ENCODE assay signal across 1 cellular context in genomic region chr7:121298831-121299239, GRCh38.
A peak's percentile ranks its signal among the peaks of the same experiment; 100 is the strongest.
TF ChIP-seq lines count a peak whose summit lies in the region.

No MANE protein-coding gene starts in this region.

TF ChIP-seq in HEK293, 187 proteins besides CTCF, POLR2A, EP300 and RAD21 (continued from another document and continues in another):
- TF ChIP-seq BCL11B (tag by site-specific recombination; IDR thresholded peaks at IDR 0.05; ENCODE audit: low read depth) (peak; percentile 93), ZNF202 (tag by site-specific recombination; IDR thresholded peaks at IDR 0.05; ENCODE audit: borderline replicate concordance) (no peak), ZNF664 (tag by site-specific recombination; IDR thresholded peaks at IDR 0.05) (no peak), ZNF558 (tag by site-specific recombination; IDR thresholded peaks at IDR 0.05) (no peak), ELK4 (IDR thresholded peaks at IDR 0.05; ENCODE audit: borderline replicate concordance, low read depth, low read length) (no peak), ZNF560 (tag by site-specific recombination; IDR thresholded peaks at IDR 0.05; ENCODE audit: borderline replicate concordance) (no peak), KLF16 (tag by site-specific recombination; IDR thresholded peaks at IDR 0.05) (no peak), ZFP69B (tag by site-specific recombination; IDR thresholded peaks at IDR 0.05) (no peak), ZBTB49 (tag by site-specific recombination; IDR thresholded peaks at IDR 0.05; ENCODE audit: low read depth) (no peak), GLIS2 (tag by site-specific recombination; IDR thresholded peaks at IDR 0.05) (no peak), TRIM28 (IDR thresholded peaks at IDR 0.05; ENCODE audit: borderline replicate concordance, low read length) (no peak), PRDM10 (tag by site-specific recombination; IDR thresholded peaks at IDR 0.05) (0 out of 2 replicates have a peak, but pooled peaks have one; percentile 12), ZNF768 (tag by site-specific recombination; IDR thresholded peaks at IDR 0.05) (no peak), ZNF423 (tag by site-specific recombination; IDR thresholded peaks at IDR 0.05) (0 out of 2 replicates have a peak, but pooled peaks have one; percentile 49), PRDM6 (tag by site-specific recombination; IDR thresholded peaks at IDR 0.05) (peak; percentile 97), ZNF837 (tag by site-specific recombination; IDR thresholded peaks at IDR 0.05) (no peak), ZNF280D (tag by site-specific recombination; IDR thresholded peaks at IDR 0.05) (no peak), SP2 (tag by site-specific recombination; IDR thresholded peaks at IDR 0.05) (no peak), ZNF211 (tag by site-specific recombination; IDR thresholded peaks at IDR 0.05; ENCODE audit: low read depth) (no peak), ZNF529 (tag by site-specific recombination; IDR thresholded peaks at IDR 0.05; ENCODE audit: insufficient replicate concordance) (no peak), ZNF398 (tag by site-specific recombination; IDR thresholded peaks at IDR 0.05) (no peak), ZNF514 (tag by site-specific recombination; IDR thresholded peaks at IDR 0.05) (no peak), RBAK (tag by site-specific recombination; IDR thresholded peaks at IDR 0.05) (no peak), ZNF596 (tag by site-specific recombination; IDR thresholded peaks at IDR 0.05) (no peak), ZSCAN16 (tag by site-specific recombination; IDR thresholded peaks at IDR 0.05) (no peak), ZNF473 (tag by site-specific recombination; IDR thresholded peaks at IDR 0.05) (no peak), IKZF3 (tag by site-specific recombination; IDR thresholded peaks at IDR 0.05) (no peak; the same call in 1 of the 2 replicates), EGR2 (tag by site-specific recombination; IDR thresholded peaks at IDR 0.05; ENCODE audit: low read depth) (no peak), ZXDB (tag by site-specific recombination; IDR thresholded peaks at IDR 0.05) (0 out of 2 replicates have a peak, but pooled peaks have one; percentile 32), ZBTB48 (tag by site-specific recombination; IDR thresholded peaks at IDR 0.05) (no peak), ZNF132 (tag by site-specific recombination; IDR thresholded peaks at IDR 0.05; ENCODE audit: borderline replicate concordance) (no peak), PATZ1 (tag by site-specific recombination; IDR thresholded peaks at IDR 0.05) (no peak), PRDM4 (tag by site-specific recombination; IDR thresholded peaks at IDR 0.05) (peak; percentile 66), ZFP3 (tag by site-specific recombination; IDR thresholded peaks at IDR 0.05; ENCODE audit: low read depth) (no peak), KLF1 (tag by site-specific recombination; IDR thresholded peaks at IDR 0.05) (no peak), HOXC10 (CRISPR knock-in tag; IDR thresholded peaks at IDR 0.05) (no peak), ZNF266 (tag by site-specific recombination; IDR thresholded peaks at IDR 0.05; ENCODE audit: low read depth) (no peak), ZNF2 (tag by site-specific recombination; IDR thresholded peaks at IDR 0.05) (no peak), ZNF155 (tag by site-specific recombination; IDR thresholded peaks at IDR 0.05) (no peak), ZNF654 (tag by site-specific recombination; IDR thresholded peaks at IDR 0.05; ENCODE audit: low read depth) (no peak), FEZF1 (tag by site-specific recombination; IDR thresholded peaks at IDR 0.05) (peak; percentile 93), ZNF555 (tag by site-specific recombination; conservative IDR thresholded peaks at IDR 0.05) (no peak), ZNF791 (tag by site-specific recombination; IDR thresholded peaks at IDR 0.05) (no peak), ZNF394 (tag by site-specific recombination; IDR thresholded peaks at IDR 0.05; ENCODE audit: borderline replicate concordance) (no peak), ZNF184 (tag by site-specific recombination; IDR thresholded peaks at IDR 0.05) (no peak), ZNF23 (tag by site-specific recombination; IDR thresholded peaks at IDR 0.05; ENCODE audit: borderline replicate concordance) (no peak), ZNF324 (tag by site-specific recombination; IDR thresholded peaks at IDR 0.05) (no peak)
